ENCODE assay signal across 1 cellular context in genomic region chr17:41870627-41871026, GRCh38.
A peak's percentile ranks its signal among the peaks of the same experiment; 100 is the strongest.
TF ChIP-seq lines count a peak whose summit lies in the region.

No MANE protein-coding gene starts in this region.

TF ChIP-seq in K562, 482 proteins besides CTCF, POLR2A, EP300 and RAD21:
- TF ChIP-seq MGA (IDR thresholded peaks at IDR 0.05) (peak; percentile 54), CHD2 (IDR thresholded peaks at IDR 0.05; ENCODE audit: low read depth, low read length) (no peak), FOSL1 (tag; conservative IDR thresholded peaks at IDR 0.05) (peak; percentile 29; the same call in 1 of the 2 replicates), ZBTB17 (CRISPR knock-in tag; IDR thresholded peaks at IDR 0.05) (no peak), CREB1 (IDR thresholded peaks at IDR 0.05) (no peak), CREB1 (CRISPR knock-in tag; IDR thresholded peaks at IDR 0.05) (0 out of 2 replicates have a peak, but pooled peaks have one; percentile 21), ZNF232 (CRISPR knock-in tag; IDR thresholded peaks at IDR 0.05) (no peak), IRF2 (CRISPR knock-in tag; IDR thresholded peaks at IDR 0.05) (no peak), RBM15 (IDR thresholded peaks at IDR 0.05; ENCODE audit: insufficient read depth, low read length) (no peak), ZNF395 (CRISPR knock-in tag; IDR thresholded peaks at IDR 0.05) (0 out of 2 replicates have a peak, but pooled peaks have one; percentile 40), ZBTB33 (CRISPR knock-in tag; IDR thresholded peaks at IDR 0.05) (no peak), MYC (IDR thresholded peaks at IDR 0.05; ENCODE audit: low read depth, low read length) (peak; percentile 34; the same call in 1 of the 2 replicates), MYC (CRISPR knock-in tag; IDR thresholded peaks at IDR 0.05; ENCODE audit: borderline replicate concordance, low read depth) (no peak), NFE2L1 (tag; IDR thresholded peaks at IDR 0.05; ENCODE audit: borderline replicate concordance, low read depth) (no peak), POLR2AphosphoS5 (IDR thresholded peaks at IDR 0.05; ENCODE audit: control insufficient read depth, insufficient read depth, low read depth, low read length) (0 out of 2 replicates have a peak, but pooled peaks have one; percentile 8), ZNF274 (IDR thresholded peaks at IDR 0.05; ENCODE audit: borderline replicate concordance, low read depth, low read length) (no peak), ZNF124 (CRISPR knock-in tag; IDR thresholded peaks at IDR 0.05) (no peak), L3MBTL2 (IDR thresholded peaks at IDR 0.05) (peak; percentile 70), CSDE1 (IDR thresholded peaks at IDR 0.05) (no peak), THRAP3 (IDR thresholded peaks at IDR 0.05; ENCODE audit: borderline replicate concordance) (no peak), ZBTB8A (IDR thresholded peaks at IDR 0.05; ENCODE audit: partially characterized antibody) (no peak), TOE1 (IDR thresholded peaks at IDR 0.05; ENCODE audit: borderline replicate concordance) (no peak), TOE1 (CRISPR knock-in tag; IDR thresholded peaks at IDR 0.05; ENCODE audit: borderline replicate concordance, low read depth) (no peak), USF1 (CRISPR knock-in tag; IDR thresholded peaks at IDR 0.05) (peak; percentile 81), MTF1 (CRISPR knock-in tag; IDR thresholded peaks at IDR 0.05; ENCODE audit: borderline replicate concordance) (no peak), PKNOX1 (IDR thresholded peaks at IDR 0.05) (peak; percentile 15; the same call in 1 of the 2 replicates), CREBBP (IDR thresholded peaks at IDR 0.05; ENCODE audit: low read depth, low read length) (no peak), NFYB (IDR thresholded peaks at IDR 0.05; ENCODE audit: extremely low read depth, insufficient read length) (peak; percentile 54), RBM34 (IDR thresholded peaks at IDR 0.05; ENCODE audit: borderline replicate concordance, insufficient read depth, low read length) (no peak), RAD51 (IDR thresholded peaks at IDR 0.05; ENCODE audit: borderline replicate concordance, low read depth) (peak; percentile 30; the same call in 1 of the 2 replicates), EGR1 (conservative IDR thresholded peaks at IDR 0.05) (no peak), ATF1 (CRISPR knock-in tag; IDR thresholded peaks at IDR 0.05) (no peak), ATF1 (tag; IDR thresholded peaks at IDR 0.05) (peak; percentile 36; the same call in 1 of the 2 replicates), SMARCE1 (IDR thresholded peaks at IDR 0.05) (no peak), PCBP2 (IDR thresholded peaks at IDR 0.05; ENCODE audit: low read depth, low read length, poor library complexity, severe bottlenecking) (no peak), ZNF143 (CRISPR knock-in tag; IDR thresholded peaks at IDR 0.05) (no peak), GABPB1 (CRISPR knock-in tag; IDR thresholded peaks at IDR 0.05) (no peak), MAFF (IDR thresholded peaks at IDR 0.05; ENCODE audit: low read length) (no peak)
